1 cellular context compared by ENCODE assay signal in the genomic region with DNA sequence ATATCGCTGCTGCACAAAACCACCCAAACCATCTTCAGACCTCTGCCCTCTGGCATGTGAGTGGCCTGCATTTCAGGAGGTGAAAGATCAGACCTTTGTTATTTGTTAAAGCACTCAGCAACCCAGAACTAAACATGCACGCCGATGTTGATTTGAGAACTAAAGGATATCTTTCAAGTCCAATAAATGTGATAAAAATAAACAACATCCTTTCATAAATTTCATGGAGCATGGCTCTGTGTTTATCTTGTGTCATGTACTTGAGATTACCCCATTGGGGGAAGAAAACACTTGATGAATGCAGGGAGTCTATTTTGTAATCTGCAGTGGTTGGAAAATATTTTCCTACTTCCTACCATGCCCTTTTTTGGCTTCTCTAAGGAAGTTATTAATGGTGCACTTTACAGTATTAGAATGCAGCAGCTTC.
TF ChIP-seq lines count a peak whose summit lies in the region.

No MANE protein-coding gene starts in this region.

TF ChIP-seq in HEK293, 187 proteins besides CTCF, POLR2A, EP300 and RAD21 (continued from another document):
- TF ChIP-seq, protein P1, sequence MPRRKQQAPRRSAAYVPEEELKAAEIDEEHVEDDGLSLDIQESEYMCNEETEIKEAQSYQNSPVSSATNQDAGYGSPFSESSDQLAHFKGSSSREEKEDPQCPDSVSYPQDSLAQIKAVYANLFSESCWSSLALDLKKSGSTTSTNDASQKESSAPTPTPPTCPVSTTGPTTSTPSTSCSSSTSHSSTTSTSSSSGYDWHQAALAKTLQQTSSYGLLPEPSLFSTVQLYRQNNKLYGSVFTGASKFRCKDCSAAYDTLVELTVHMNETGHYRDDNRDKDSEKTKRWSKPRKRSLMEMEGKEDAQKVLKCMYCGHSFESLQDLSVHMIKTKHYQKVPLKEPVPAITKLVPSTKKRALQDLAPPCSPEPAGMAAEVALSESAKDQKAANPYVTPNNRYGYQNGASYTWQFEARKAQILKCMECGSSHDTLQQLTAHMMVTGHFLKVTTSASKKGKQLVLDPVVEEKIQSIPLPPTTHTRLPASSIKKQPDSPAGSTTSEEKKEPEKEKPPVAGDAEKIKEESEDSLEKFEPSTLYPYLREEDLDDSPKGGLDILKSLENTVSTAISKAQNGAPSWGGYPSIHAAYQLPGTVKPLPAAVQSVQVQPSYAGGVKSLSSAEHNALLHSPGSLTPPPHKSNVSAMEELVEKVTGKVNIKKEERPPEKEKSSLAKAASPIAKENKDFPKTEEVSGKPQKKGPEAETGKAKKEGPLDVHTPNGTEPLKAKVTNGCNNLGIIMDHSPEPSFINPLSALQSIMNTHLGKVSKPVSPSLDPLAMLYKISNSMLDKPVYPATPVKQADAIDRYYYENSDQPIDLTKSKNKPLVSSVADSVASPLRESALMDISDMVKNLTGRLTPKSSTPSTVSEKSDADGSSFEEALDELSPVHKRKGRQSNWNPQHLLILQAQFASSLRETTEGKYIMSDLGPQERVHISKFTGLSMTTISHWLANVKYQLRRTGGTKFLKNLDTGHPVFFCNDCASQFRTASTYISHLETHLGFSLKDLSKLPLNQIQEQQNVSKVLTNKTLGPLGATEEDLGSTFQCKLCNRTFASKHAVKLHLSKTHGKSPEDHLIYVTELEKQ (tag by site-specific recombination; IDR thresholded peaks at IDR 0.05; ENCODE audit: borderline replicate concordance), result no peak
- TF ChIP-seq ZNF433 (tag by site-specific recombination; IDR thresholded peaks at IDR 0.05; ENCODE audit: low read depth), result no peak
- TF ChIP-seq ZBTB21 (tag by site-specific recombination; IDR thresholded peaks at IDR 0.05), result no peak
- TF ChIP-seq, protein P2, sequence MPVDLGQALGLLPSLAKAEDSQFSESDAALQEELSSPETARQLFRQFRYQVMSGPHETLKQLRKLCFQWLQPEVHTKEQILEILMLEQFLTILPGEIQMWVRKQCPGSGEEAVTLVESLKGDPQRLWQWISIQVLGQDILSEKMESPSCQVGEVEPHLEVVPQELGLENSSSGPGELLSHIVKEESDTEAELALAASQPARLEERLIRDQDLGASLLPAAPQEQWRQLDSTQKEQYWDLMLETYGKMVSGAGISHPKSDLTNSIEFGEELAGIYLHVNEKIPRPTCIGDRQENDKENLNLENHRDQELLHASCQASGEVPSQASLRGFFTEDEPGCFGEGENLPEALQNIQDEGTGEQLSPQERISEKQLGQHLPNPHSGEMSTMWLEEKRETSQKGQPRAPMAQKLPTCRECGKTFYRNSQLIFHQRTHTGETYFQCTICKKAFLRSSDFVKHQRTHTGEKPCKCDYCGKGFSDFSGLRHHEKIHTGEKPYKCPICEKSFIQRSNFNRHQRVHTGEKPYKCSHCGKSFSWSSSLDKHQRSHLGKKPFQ (tag by site-specific recombination; IDR thresholded peaks at IDR 0.05), result 0 out of 2 replicates have a peak, but pooled peaks have one; percentile 23
- TF ChIP-seq ZSCAN16 (tag by site-specific recombination; IDR thresholded peaks at IDR 0.05), result no peak
- no peak for TF ChIP-seq ZNF610 (tag by site-specific recombination; IDR thresholded peaks at IDR 0.05; ENCODE audit: borderline replicate concordance)
- no peak for TF ChIP-seq ZNF600 (tag by site-specific recombination; IDR thresholded peaks at IDR 0.05)
- TF ChIP-seq ZNF501 (tag by site-specific recombination; IDR thresholded peaks at IDR 0.05), result no peak
- TF ChIP-seq BCL11A (tag by site-specific recombination; IDR thresholded peaks at IDR 0.05; ENCODE audit: low read depth), result no peak
- no peak for TF ChIP-seq ZNF747 (tag by site-specific recombination; IDR thresholded peaks at IDR 0.05)
- no peak for TF ChIP-seq ZNF670 (tag by site-specific recombination; IDR thresholded peaks at IDR 0.05; ENCODE audit: low read depth)
- TF ChIP-seq HOXD13 (CRISPR knock-in tag; IDR thresholded peaks at IDR 0.05; ENCODE audit: borderline replicate concordance), result no peak
- TF ChIP-seq ZXDB (tag by site-specific recombination; IDR thresholded peaks at IDR 0.05), result peak; percentile 73
- peak; percentile 56; the same call in 1 of the 2 replicates for TF ChIP-seq SCRT1 (tag by site-specific recombination; IDR thresholded peaks at IDR 0.05; ENCODE audit: borderline replicate concordance)
- no peak for TF ChIP-seq SP2 (tag by site-specific recombination; IDR thresholded peaks at IDR 0.05)
- TF ChIP-seq GLIS1 (tag by site-specific recombination; IDR thresholded peaks at IDR 0.05), result peak; percentile 40; the same call in 1 of the 2 replicates
TF ChIP-seq in HEK293: peak in this region for 25.
